ENCODE assay signal across 8 cellular contexts in genomic region chr17:28334666-28335200, GRCh38. TPM values are rescaled to one million over a fixed set of nuclear protein-coding genes. Genes with fewer than 3 reads are reported as not detected.
DNase-seq lines count a peak whose midpoint lies in the region; ATAC-seq and TF ChIP-seq lines count a peak whose summit lies in the region.

No MANE protein-coding gene starts in this region.

- peak overlapping the region; percentile 82 for H3K4me3 ChIP-seq in BE2C (ENCODE audit: low read depth, low read length)
- H3K4me3 ChIP-seq in naive thymus-derived CD4-positive, alpha-beta T cell (ENCODE audit: low read length), result peak overlapping the region; percentile 79

- TF ChIP-seq CTCF in BE2C (IDR thresholded peaks at IDR 0.05; ENCODE audit: low read depth, low read length) (no peak), chondrocyte (IDR thresholded peaks at IDR 0.05) (peak; percentile 15)

- H3K4me1 ChIP-seq in BE2C, result no peaks in the 10 kb centered on the region
- peaks cover 16 to 19% of the 10 kb centered on the region in 2 donors for H3K4me1 ChIP-seq in naive thymus-derived CD4-positive, alpha-beta T cell (ENCODE audit: control insufficient read depth in 2 of 2, insufficient read depth in 2 of 2, low read length in 2 of 2)

- H3K36me3 Mint-ChIP-seq in IgD-negative memory B cell, result peaks cover 6% of the 10 kb centered on the region
- H3K36me3 Mint-ChIP-seq in chondrocyte (ENCODE audit: low read depth), result peaks cover 10% of the 10 kb centered on the region
- H3K36me3 Mint-ChIP-seq in naive thymus-derived CD4-positive, alpha-beta T cell, result peaks cover 0 to 13% (median 0%) of the 10 kb centered on the region in 5 donors

- DNase-seq in BE2C (no peak), chondrocyte (ENCODE audit: low spot score) (peak; percentile 83), NCI-H446 treated with DMSO at 0.1 percent for 48 hours (lab: John Stamatoyannopoulos, UW) (no peak), CD1c-positive myeloid dendritic cell (ENCODE audit: extremely low spot score) (no peak)
- no peak for DNase-seq in naive thymus-derived CD4-positive, alpha-beta T cell
- no peak for DNase-seq in stimulated activated CD4-positive, alpha-beta T cell treated with anti-CD3 and anti-CD28 coated beads, Interleukin-2, amount 100 ng/mL, for 24 hours

- H3K27me3 ChIP-seq in BE2C, result no peaks in the 10 kb centered on the region
- H3K27me3 ChIP-seq in naive thymus-derived CD4-positive, alpha-beta T cell (ENCODE audit: control insufficient read depth in 2 of 2, insufficient read depth in 2 of 2, low read length in 2 of 2), result no peaks in the 10 kb centered on the region

- H3K27me3 Mint-ChIP-seq in IgD-negative memory B cell (no peaks in the 10 kb centered on the region), chondrocyte (ENCODE audit: low read depth) (no peaks in the 10 kb centered on the region)
- no peaks in the 10 kb centered on the region for H3K27me3 Mint-ChIP-seq in naive thymus-derived CD4-positive, alpha-beta T cell

- H3K27ac Mint-ChIP-seq in IgD-negative memory B cell (peak overlapping the region; percentile 89 to 96 (median 93)), chondrocyte (ENCODE audit: unreplicated experiment) (peak overlapping the region; percentile 99)
- H3K27ac Mint-ChIP-seq in naive thymus-derived CD4-positive, alpha-beta T cell, result peak overlapping the region; percentile 91 to 98 (median 97)

- intact Hi-C loops in naive thymus-derived CD4-positive, alpha-beta T cell (cut with micrococcal nuclease), result loop anchor here (1.0 to 10.0 kb wide), 16 partner anchors 15 to 529 kb away; partner anchors contain the start of genes POLDIP2 (in 2 of the 2), SARM1 (in 2 of the 2), TMEM97 (in 2 of the 2) and ALDOC (in 1 of the 2)

- no peak for ATAC-seq in naive thymus-derived CD4-positive, alpha-beta T cell
- ATAC-seq in GM21390 (IDR thresholded peaks at IDR 0.05; ENCODE audit: unreplicated experiment), result no peak

- CTCF ChIA-PET in naive thymus-derived CD4-positive, alpha-beta T cell (lab: Charles Lee), result interaction anchor here (1.8 kb wide), 1 partner anchor 22 kb away, joined by 14 read pairs; the partner anchor contains the start of gene POLDIP2

- no peaks in the 10 kb centered on the region for H3K9me3 ChIP-seq in BE2C
- H3K9me3 ChIP-seq in naive thymus-derived CD4-positive, alpha-beta T cell (ENCODE audit: control insufficient read depth in 2 of 3, low read length in 3 of 3), result no peaks in the 10 kb centered on the region

- H3K9me3 Mint-ChIP-seq in IgD-negative memory B cell, result no peaks in the 10 kb centered on the region
- no peaks in the 10 kb centered on the region for H3K9me3 Mint-ChIP-seq in chondrocyte (ENCODE audit: low read depth)
- no peaks in the 10 kb centered on the region for H3K9me3 Mint-ChIP-seq in naive thymus-derived CD4-positive, alpha-beta T cell

- H3K27ac ChIP-seq in naive thymus-derived CD4-positive, alpha-beta T cell (ENCODE audit: low read depth, low read length), result peak overlapping the region; percentile 95

- H3K4me1 Mint-ChIP-seq in IgD-negative memory B cell (peaks cover 14 to 32% (median 30%) of the 10 kb centered on the region in 3 donors), chondrocyte (ENCODE audit: low read depth) (peaks cover 58% of the 10 kb centered on the region)
- peaks cover 31 to 63% (median 59%) of the 10 kb centered on the region in 7 donors for H3K4me1 Mint-ChIP-seq in naive thymus-derived CD4-positive, alpha-beta T cell

- H3K4me3 Mint-ChIP-seq in IgD-negative memory B cell, result peak overlapping the region; percentile 96 to 100 (median 98)
- H3K4me3 Mint-ChIP-seq in chondrocyte (ENCODE audit: unreplicated experiment), result peak overlapping the region; percentile 93
- peak overlapping the region; percentile 86 to 99 (median 97) for H3K4me3 Mint-ChIP-seq in naive thymus-derived CD4-positive, alpha-beta T cell

- POLR2A ChIA-PET in naive thymus-derived CD4-positive, alpha-beta T cell (lab: Charles Lee), result interaction anchor here (1.0 to 4.6 kb wide), 9 partner anchors 11 to 617 kb away, joined by 5 to 75 read pairs (median 8); partner anchors contain the start of genes BLTP2, PHF12 and POLDIP2

- H3K36me3 ChIP-seq in BE2C, result no peaks in the 10 kb centered on the region
- peaks cover 0 to 33% (median 7%) of the 10 kb centered on the region in 3 experiments for H3K36me3 ChIP-seq in naive thymus-derived CD4-positive, alpha-beta T cell (ENCODE audit: control insufficient read depth in 2 of 3, insufficient read depth in 3 of 3, low read length in 3 of 3)

RNA-seq across cellular contexts. Expression of gene IFT20, which starts 0.5 kb away (rescaled TPM):
- polyA plus RNA-seq in BE2C (2012; ENCODE audit: insufficient read depth, insufficient read length, low read depth), result 19.5 TPM
- 36.8 TPM for polyA plus RNA-seq in IgD-negative memory B cell
- total RNA-seq in chondrocyte, result 63.7 to 70.2 TPM (median 64.3 TPM) in 3 replicates
- 10 to 100 TPM; 24.7 to 56.2 (median 37.0) TPM for total RNA-seq in naive thymus-derived CD4-positive, alpha-beta T cell
- 10 to 100 TPM; 44.5 to 44.9 TPM for polyA plus RNA-seq in naive thymus-derived CD4-positive, alpha-beta T cell

RNA-seq across cellular contexts. Expression of gene TNFAIP1, which starts 0.8 kb away (rescaled TPM):
- 21.0 TPM for polyA plus RNA-seq in BE2C (2012; ENCODE audit: insufficient read depth, insufficient read length, low read depth)
- 11.1 TPM for polyA plus RNA-seq in IgD-negative memory B cell
- 52.0 to 79.5 TPM (median 74.0 TPM) in 3 replicates for total RNA-seq in chondrocyte
- total RNA-seq in naive thymus-derived CD4-positive, alpha-beta T cell, result 10 to 100 TPM in 4 of 5 experiments, 1 to 10 TPM in 1; 8.0 to 26.9 (median 25.9) TPM
- polyA plus RNA-seq in naive thymus-derived CD4-positive, alpha-beta T cell, result 10 to 100 TPM; 10.3 to 19.0 TPM

RNA-seq across cellular contexts. Expression of gene TMEM97, which starts 15.7 kb away (rescaled TPM):
- 24.7 TPM for polyA plus RNA-seq in BE2C (2012; ENCODE audit: insufficient read depth, insufficient read length, low read depth)
- polyA plus RNA-seq in IgD-negative memory B cell, result 7.2 TPM
- 11.8 to 14.3 TPM (median 13.6 TPM) in 3 replicates for total RNA-seq in chondrocyte
- 10 to 100 TPM in 1 of 5 experiments, 1 to 10 TPM in 4; 2.9 to 19.9 (median 4.8) TPM for total RNA-seq in naive thymus-derived CD4-positive, alpha-beta T cell
- 10 to 100 TPM in 1 of 2 donors, 1 to 10 TPM in 1; 8.3 to 10.9 TPM for polyA plus RNA-seq in naive thymus-derived CD4-positive, alpha-beta T cell

RNA-seq across cellular contexts. Expression of gene POLDIP2, which starts 22.6 kb away (rescaled TPM):
- polyA plus RNA-seq in BE2C (2012; ENCODE audit: insufficient read depth, insufficient read length, low read depth), result 88.1 TPM
- 87.4 TPM for polyA plus RNA-seq in IgD-negative memory B cell
- total RNA-seq in chondrocyte, result 70.1 to 70.8 TPM (median 70.4 TPM) in 3 replicates
- total RNA-seq in naive thymus-derived CD4-positive, alpha-beta T cell, result 10 to 100 TPM; 27.9 to 64.9 (median 29.8) TPM
- 10 to 100 TPM; 85.0 to 89.3 TPM for polyA plus RNA-seq in naive thymus-derived CD4-positive, alpha-beta T cell

RNA-seq across cellular contexts. Expression of gene SEBOX, which starts 30.3 kb away (rescaled TPM):
- not detected for polyA plus RNA-seq in BE2C (2012; ENCODE audit: insufficient read depth, insufficient read length, low read depth)
- polyA plus RNA-seq in IgD-negative memory B cell, result not detected
- total RNA-seq in chondrocyte, result not detected in 3 replicates
- total RNA-seq in naive thymus-derived CD4-positive, alpha-beta T cell, result not detected
- not detected for polyA plus RNA-seq in naive thymus-derived CD4-positive, alpha-beta T cell
